26 cellular contexts compared by ENCODE assay signal in genomic region chr3:114481113-114481512, GRCh38.
"Had no signal": no experiment of that assay in that cellular context is flagged by ENCODE, and none has a peak within 500 bp of the region (broad histone marks: within the 10 kb centered on the region; RNA-seq: fewer than 3 reads in every experiment).

No MANE protein-coding gene starts in this region.

- H3K36me3 Mint-ChIP-seq: immature natural killer cell, mesothelial cell of epicardium, naive B cell had no signal

- H3K27me3 Mint-ChIP-seq: naive B cell, progenitor cell of endocrine pancreas had no signal

- H3K4me1 ChIP-seq: foreskin keratinocyte, suprapubic skin, upper lobe of right lung had no signal

- DNase-seq: activated CD4-positive, alpha-beta T cell treated with anti-CD3 and anti-CD28 coated beads for 48 hours; activated CD4-positive, alpha-beta T cell treated with anti-CD3 and anti-CD28 coated beads, Interleukin-2, amount 50 U/mL, for 48 hours; activated naive CD4-positive, alpha-beta T cell; activated T-cell treated with anti-CD3 and anti-CD28 coated beads, Interleukin-2, amount 50 U/mL, for 48 hours; amniotic stem cell; brain microvascular endothelial cell; endodermal cell; foreskin keratinocyte; heart left ventricle; hypothalamus; immature natural killer cell; naive B cell; ovary; right lobe of liver; stimulated activated CD4-positive, alpha-beta T cell treated with anti-CD3 and anti-CD28 coated beads, Interleukin-12 subunit alpha, Interleukin-12 subunit beta, amount 100 ng/mL, for 4 hours; stimulated activated CD4-positive, alpha-beta T cell treated with anti-CD3 and anti-CD28 coated beads, Interleukin-4, amount 100 ng/mL, for 1 hour; T1000; tibial artery; upper lobe of right lung; WERI-Rb-1 had no signal

- H3K4me3 Mint-ChIP-seq: endodermal cell, mesothelial cell of epicardium, naive B cell had no signal

- H3K36me3 ChIP-seq: brain microvascular endothelial cell, heart left ventricle, ovary, right lobe of liver, suprapubic skin, tibial artery, upper lobe of right lung, WERI-Rb-1 had no signal

- H3K27ac Mint-ChIP-seq: endodermal cell, immature natural killer cell, mesothelial cell of epicardium, progenitor cell of endocrine pancreas had no signal

- H3K27me3 ChIP-seq: brain microvascular endothelial cell, foreskin keratinocyte, heart left ventricle, ovary, right lobe of liver, suprapubic skin, tibial artery, upper lobe of right lung had no signal

- H3K9me3 ChIP-seq: heart left ventricle, ovary, right lobe of liver, suprapubic skin, tibial artery, upper lobe of right lung had no signal

- H3K9me3 Mint-ChIP-seq: endodermal cell, immature natural killer cell, mesothelial cell of epicardium, naive B cell had no signal

- H3K4me3 ChIP-seq: heart left ventricle, ovary, right lobe of liver, skin epidermis, suprapubic skin, tibial artery, upper lobe of right lung had no signal

- H3K27ac ChIP-seq: brain microvascular endothelial cell, foreskin keratinocyte, heart left ventricle, ovary, right lobe of liver, skin epidermis, suprapubic skin, tibial artery, upper lobe of right lung, WERI-Rb-1 had no signal

- H3K4me1 Mint-ChIP-seq: endodermal cell, mesothelial cell of epicardium had no signal

- ATAC-seq: activated CD4-positive, CD25-positive, alpha-beta regulatory T cell treated with anti-CD3 and anti-CD28 coated beads, Interleukin-2, amount 50 U/mL, for 24 hours; esophagus mucosa; foreskin keratinocyte; upper lobe of right lung had no signal
